ENCODE assay signal across 10 cellular contexts in the genomic region with DNA sequence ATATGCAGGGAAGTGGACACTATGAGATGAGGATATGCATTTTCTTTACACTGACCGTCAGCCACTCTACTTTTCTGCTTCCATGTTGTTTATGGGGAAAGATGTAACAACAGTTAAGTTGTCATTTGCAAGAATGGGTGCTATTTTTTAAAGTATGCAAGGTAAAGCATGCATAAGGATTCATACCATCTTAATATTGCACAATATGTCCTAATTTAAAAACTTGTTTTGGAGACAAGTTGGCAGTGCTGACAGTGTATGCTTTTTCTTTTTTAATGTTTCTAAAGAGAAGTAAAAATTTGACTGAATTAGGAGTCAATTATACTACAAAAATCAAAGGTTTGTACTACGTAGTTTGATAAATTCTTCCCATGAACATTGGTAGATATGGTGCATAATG.
"Had no signal": no experiment of that assay in that cellular context is flagged by ENCODE, and none has a peak within 500 bp of the region (broad histone marks: within the 10 kb centered on the region; RNA-seq: fewer than 3 reads in every experiment).

No MANE protein-coding gene starts in this region.

- ATAC-seq: GM23338, HCT116 had no signal

- DNase-seq: GM23248, GOT3, H7, H9, HCEC 1CT, HFFc6 had no signal

- FAIRE-seq: H1 had no signal

- H3K9ac ChIP-seq: GM23248 had no signal

- H3K27ac ChIP-seq: GM23248 had no signal

- H2AFZ ChIP-seq: GM23248, GM23338 had no signal

- H3K4me3 ChIP-seq: GM23248, GM23338, HAP-1 had no signal

- H3K4me1 ChIP-seq: HAP-1 had no signal

- H3K4me2 ChIP-seq: GM23338 had no signal

- H3K9me3 ChIP-seq: HAP-1 had no signal

- H3K36me3 ChIP-seq: HAP-1 had no signal
